Comparison of ENCODE assay signal across 1 cellular context in genomic region chr3:153284282-153284938, GRCh38.
A peak's percentile ranks its signal among the peaks of the same experiment; 100 is the strongest.
TF ChIP-seq lines count a peak whose summit lies in the region.

No MANE protein-coding gene starts in this region.

TF ChIP-seq in K562, 482 proteins besides CTCF, POLR2A, EP300 and RAD21 (continued from another document and continues in another):
- TF ChIP-seq TFE3 (CRISPR knock-in tag; IDR thresholded peaks at IDR 0.05) = no peak
- no peak for TF ChIP-seq ZNF239 (CRISPR knock-in tag; IDR thresholded peaks at IDR 0.05)
- no peak for TF ChIP-seq CTCFL (IDR thresholded peaks at IDR 0.05; ENCODE audit: borderline replicate concordance, insufficient read depth, low read depth, low read length, poor library complexity, severe bottlenecking)
- no peak for TF ChIP-seq E2F5 (CRISPR knock-in tag; IDR thresholded peaks at IDR 0.05)
- TF ChIP-seq ZNF133 (CRISPR knock-in tag; IDR thresholded peaks at IDR 0.05) = no peak
- TF ChIP-seq GTF2B (IDR thresholded peaks at IDR 0.05; ENCODE audit: extremely low read depth, insufficient read length) = no peak
- no peak for TF ChIP-seq HOXB6 (CRISPR knock-in tag; IDR thresholded peaks at IDR 0.05; ENCODE audit: borderline replicate concordance)
- peak; percentile 74; the same call in 1 of the 2 replicates for TF ChIP-seq DMBX1 (CRISPR knock-in tag; IDR thresholded peaks at IDR 0.05; ENCODE audit: borderline replicate concordance)
- peak in 1 of 2 experiments; percentile 34; a peak in 1 of 4 replicates for TF ChIP-seq HDAC1 (IDR thresholded peaks at IDR 0.05)
- TF ChIP-seq FOXJ2 (tag; IDR thresholded peaks at IDR 0.05) = peak; percentile 55; the same call in 1 of the 2 replicates
- TF ChIP-seq ZNF347 (CRISPR knock-in tag; IDR thresholded peaks at IDR 0.05; ENCODE audit: low read depth) = no peak
- no peak for TF ChIP-seq POLR2B (IDR thresholded peaks at IDR 0.05; ENCODE audit: low read depth, partially characterized antibody)
- TF ChIP-seq HMGN3 (IDR thresholded peaks at IDR 0.05; ENCODE audit: borderline replicate concordance, extremely low read depth, insufficient read length, low read depth, low read length) = no peak
- TF ChIP-seq ETS1 (conservative IDR thresholded peaks at IDR 0.05; ENCODE audit: control insufficient read depth, low read depth, low read length) = no peak
- TF ChIP-seq KAT8 (IDR thresholded peaks at IDR 0.05; ENCODE audit: low read depth) = no peak
- TF ChIP-seq ZNF143 (CRISPR knock-in tag; IDR thresholded peaks at IDR 0.05) = no peak
- no peak for TF ChIP-seq YY1 (IDR thresholded peaks at IDR 0.05; ENCODE audit: borderline replicate concordance in 1 of 3, control insufficient read depth in 1 of 3, extremely low read depth in 1 of 3, insufficient read depth in 3 of 3, insufficient read length in 1 of 3, insufficient replicate concordance in 2 of 3, low read depth in 1 of 3, low read length in 2 of 3)
- TF ChIP-seq E2F6 (IDR thresholded peaks at IDR 0.05; ENCODE audit: borderline replicate concordance in 1 of 2, extremely low read depth in 1 of 2, insufficient read depth in 1 of 2, insufficient read length in 1 of 2, low read depth in 1 of 2, low read length in 1 of 2, poor library complexity in 1 of 2, severe bottlenecking in 1 of 2) = peak in 1 of 2 experiments; percentile 24
- no peak for TF ChIP-seq ZKSCAN8 (CRISPR knock-in tag; IDR thresholded peaks at IDR 0.05)
- no peak for TF ChIP-seq RBM39 (optimal IDR thresholded peaks at IDR 0.05; ENCODE audit: low read depth, low read length)
- TF ChIP-seq JUNB (CRISPR knock-in tag; conservative IDR thresholded peaks at IDR 0.05) = no peak
- TF ChIP-seq FOSL1 (tag; conservative IDR thresholded peaks at IDR 0.05) = peak; percentile 66
- no peak for TF ChIP-seq E2F1 (CRISPR knock-in tag; IDR thresholded peaks at IDR 0.05)
- TF ChIP-seq ZNF592 (IDR thresholded peaks at IDR 0.05) = peak; percentile 70
- TF ChIP-seq ZHX1 (conservative IDR thresholded peaks at IDR 0.05; ENCODE audit: low read length) = no peak
- no peak for TF ChIP-seq NFIX (CRISPR knock-in tag; IDR thresholded peaks at IDR 0.05; ENCODE audit: low read depth)
- peak; percentile 94 for TF ChIP-seq ATF3 (IDR thresholded peaks at IDR 0.05)
- TF ChIP-seq ATF3 (CRISPR knock-in tag; conservative IDR thresholded peaks at IDR 0.05) = peak; percentile 49; the same call in 1 of the 2 replicates
- peak; percentile 84 for TF ChIP-seq CXXC5 (CRISPR knock-in tag; IDR thresholded peaks at IDR 0.05)
- TF ChIP-seq ID3 (CRISPR knock-in tag; IDR thresholded peaks at IDR 0.05) = no peak
- TF ChIP-seq ID3 (tag; IDR thresholded peaks at IDR 0.05) = no peak
- TF ChIP-seq CC2D1A (IDR thresholded peaks at IDR 0.05) = no peak
- TF ChIP-seq POLR3A (IDR thresholded peaks at IDR 0.05; ENCODE audit: borderline replicate concordance, extremely low read depth, insufficient read depth, insufficient read length) = no peak
- TF ChIP-seq ATF7 (IDR thresholded peaks at IDR 0.05) = peak; percentile 62
- peak in 1 of 2 experiments; percentile 72 for TF ChIP-seq AFF1 (IDR thresholded peaks at IDR 0.05; ENCODE audit: low read depth in 1 of 2, partially characterized antibody in 2 of 2)
